ENCODE assay signal across 22 cellular contexts in the genomic region with DNA sequence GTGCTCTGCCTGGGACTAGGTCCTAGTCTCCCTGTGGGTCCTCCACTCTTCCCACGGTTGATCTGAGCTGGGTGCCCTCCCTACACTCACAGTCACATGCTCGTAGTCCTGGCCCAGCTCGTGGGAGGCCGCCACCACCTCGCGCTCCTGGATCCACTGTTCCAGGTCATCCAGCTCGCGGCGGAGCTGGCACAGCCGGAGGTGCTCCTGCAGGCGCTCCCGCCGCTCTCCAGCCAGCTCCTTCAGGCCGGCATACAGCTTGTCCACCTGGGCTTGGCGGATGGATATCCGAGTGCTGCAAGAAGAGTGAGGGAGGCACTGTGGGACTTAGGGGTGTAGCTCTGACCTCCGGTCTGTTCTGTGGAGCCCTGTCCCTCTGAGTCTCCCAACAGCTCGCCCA. TPM values are rescaled to one million over a fixed set of nuclear protein-coding genes. Genes with fewer than 3 reads are reported as not detected.
DNase-seq lines count a peak whose midpoint lies in the region; ATAC-seq, FAIRE-seq and TF ChIP-seq lines count a peak whose summit lies in the region.
"Had no signal": no experiment of that assay in that cellular context is flagged by ENCODE, and none has a peak within 500 bp of the region (broad histone marks: within the 10 kb centered on the region; RNA-seq: fewer than 3 reads in every experiment).

No MANE protein-coding gene starts in this region.

- POLR2A ChIA-PET in RWPE1 (lab: Yijun Ruan, JAX; ENCODE audit: low non-redundant PET), result no interaction called here

- H3K4me1 Mint-ChIP-seq in GM23338, result no peaks in the 10 kb centered on the region; the same call in 1 of the 3 replicates

- H3K9me3 Mint-ChIP-seq in GM23338, result no peaks in the 10 kb centered on the region
- H3K9me3 Mint-ChIP-seq: CD4-positive, CD25-positive, alpha-beta regulatory T cell; CD8-positive, alpha-beta memory T cell had no signal

- no peaks in the 10 kb centered on the region for H4K20me1 ChIP-seq in osteoblast (ENCODE audit: insufficient read depth, low read length)
- no peaks in the 10 kb centered on the region for H4K20me1 ChIP-seq in GM23338 (replicated peaks; ENCODE audit: insufficient read depth)

- peaks cover 46% of the 10 kb centered on the region for H3K36me3 Mint-ChIP-seq in GM23338 (ENCODE audit: low read depth)
- H3K36me3 Mint-ChIP-seq: CD4-positive, CD25-positive, alpha-beta regulatory T cell; CD8-positive, alpha-beta memory T cell had no signal

- no peak for ATAC-seq in HG03571 (IDR thresholded peaks at IDR 0.05; ENCODE audit: unreplicated experiment)
- no peak for ATAC-seq in GM23338
- ATAC-seq in left colon, result no peak

- H3K4me3 ChIP-seq in kidney (ENCODE audit: low read length in 2 of 2) (no peak overlapping the region), osteoblast (ENCODE audit: insufficient read depth, low read length) (no peak overlapping the region), GM23338 (no peak overlapping the region)

- H3K9me3 ChIP-seq in kidney (ENCODE audit: control insufficient read depth in 1 of 2, low read length in 2 of 2) (no peaks in the 10 kb centered on the region), osteoblast (ENCODE audit: low read depth, low read length) (no peaks in the 10 kb centered on the region)
- H3K9me3 ChIP-seq: BE2C had no signal

- H3K27ac ChIP-seq in RWPE1 (peak overlapping the region; percentile 88), kidney (ENCODE audit: low read depth in 2 of 2, low read length in 2 of 2) (no peak overlapping the region), osteoblast (ENCODE audit: low read depth, low read length) (no peak overlapping the region), GM23338 (ENCODE audit: low read depth) (no peak overlapping the region)
- H3K27ac ChIP-seq: HL-60 had no signal

- no peak for TF ChIP-seq POLR2A in erythroblast (IDR thresholded peaks at IDR 0.05; ENCODE audit: low read length)

- no peak for FAIRE-seq in kidney (lab: Jason Lieb, UNC)
- FAIRE-seq: A204.1, G401.6, GM12891, GM19239 had no signal

- H3K4me3 Mint-ChIP-seq in GM23338, result no peak overlapping the region
- H3K4me3 Mint-ChIP-seq: CD4-positive, CD25-positive, alpha-beta regulatory T cell; CD8-positive, alpha-beta memory T cell had no signal

- H3K9ac ChIP-seq in kidney (ENCODE audit: low read length in 2 of 2), result no peak overlapping the region

- TF ChIP-seq CTCF in RWPE1 (conservative IDR thresholded peaks at IDR 0.05; ENCODE audit: low read depth), result no peak
- TF ChIP-seq CTCF in kidney (IDR thresholded peaks at IDR 0.05; ENCODE audit: borderline replicate concordance, extremely low read depth, insufficient read depth), result no peak
- no peak for TF ChIP-seq CTCF in osteoblast (IDR thresholded peaks at IDR 0.05; ENCODE audit: extremely low read depth, low read depth, low read length)
- TF ChIP-seq CTCF in GM23338 (conservative IDR thresholded peaks at IDR 0.05; ENCODE audit: low read depth in 2 of 2), result no peak

- H3K4me2 ChIP-seq in osteoblast (ENCODE audit: insufficient read depth, low read length) (no peak overlapping the region), GM23338 (no peak overlapping the region)

- H3K27ac Mint-ChIP-seq in GM23338, result no peak overlapping the region
- H3K27ac Mint-ChIP-seq: CD8-positive, alpha-beta memory T cell had no signal

- no peaks in the 10 kb centered on the region for H3K9me2 ChIP-seq in GM23338 (ENCODE audit: insufficient read depth)

- H3K36me3 ChIP-seq in kidney (ENCODE audit: control insufficient read depth in 1 of 2, insufficient read depth in 2 of 2, low read length in 2 of 2) (peaks cover 4 to 10% of the 10 kb centered on the region in 2 donors), osteoblast (ENCODE audit: insufficient read depth, low read length) (no peaks in the 10 kb centered on the region), GM23338 (ENCODE audit: insufficient read depth) (no peaks in the 10 kb centered on the region)

- CTCF ChIA-PET in RWPE1 (lab: Yijun Ruan, JAX), result interaction anchor here (0.6 to 1.7 kb wide), 4 partner anchors 103 to 301 kb away, joined by 4 to 9 read pairs (median 4); a partner anchor contains a TSS

- H3K27me3 Mint-ChIP-seq in GM23338 (ENCODE audit: insufficient read depth, low read depth, poor library complexity), result peaks cover 11% of the 10 kb centered on the region

- H3K79me2 ChIP-seq in osteoblast (ENCODE audit: insufficient read depth, low read length) (no peaks in the 10 kb centered on the region), GM23338 (replicated peaks; ENCODE audit: insufficient read depth) (no peaks in the 10 kb centered on the region)

- H3K27me3 ChIP-seq in osteoblast (ENCODE audit: insufficient read depth, low read length) (peaks cover 5% of the 10 kb centered on the region), GM23338 (ENCODE audit: insufficient read depth) (no peaks in the 10 kb centered on the region)
- H3K27me3 ChIP-seq: BE2C had no signal

- no peaks in the 10 kb centered on the region for H3K4me1 ChIP-seq in kidney (ENCODE audit: control insufficient read depth in 1 of 2, insufficient read depth in 1 of 2, low read depth in 1 of 2, low read length in 2 of 2)
- no peaks in the 10 kb centered on the region for H3K4me1 ChIP-seq in osteoblast (ENCODE audit: insufficient read depth, low read length)
- H3K4me1 ChIP-seq in GM23338 (ENCODE audit: insufficient read depth), result no peaks in the 10 kb centered on the region
- H3K4me1 ChIP-seq: BE2C had no signal

- DNase-seq in RWPE1 (ENCODE audit: low spot score), result no peak
- DNase-seq in kidney, result peak; percentile 65
- peak; percentile 34 for DNase-seq in osteoblast (ENCODE audit: insufficient read length, low spot score, missing footprints)
- DNase-seq in erythroblast (lab: John Stamatoyannopoulos, UW), result no peak
- DNase-seq in GM23338 (ENCODE audit: low spot score), result no peak
- no peak for DNase-seq in left colon
- DNase-seq: ACHN; BE2C; CD4-positive, CD25-positive, alpha-beta regulatory T cell; COR-L47; DMS 273 treated with DMSO at 0.1 percent for 48 hours; DMS53; DND-41; EL; HCEC 1CT had no signal

- H2AFZ ChIP-seq in osteoblast (ENCODE audit: low read length), result no peak overlapping the region
- no peak overlapping the region for H2AFZ ChIP-seq in GM23338

- intact Hi-C loops in kidney (cut with DNase I), result loop anchor here (5.0 kb wide), 1 partner anchor 140 kb away; no protein-coding TSS in a partner anchor
- intact Hi-C loops in left colon (cut with DNase I, micrococcal nuclease), result loop anchor here in 1 of 2 donors (10.0 kb wide), 1 partner anchor 142 kb away; no protein-coding TSS in a partner anchor

- H3F3A ChIP-seq in GM23338 (replicated peaks; ENCODE audit: low read depth), result no peaks in the 10 kb centered on the region

TF ChIP-seq in GM23338, 12 proteins besides CTCF, POLR2A, EP300 and RAD21 (continues in another document):
- TF ChIP-seq EZH2 (IDR thresholded peaks at IDR 0.05; ENCODE audit: low read depth, unreplicated experiment), result no peak
- TF ChIP-seq POLR2AphosphoS5 (IDR thresholded peaks at IDR 0.05; ENCODE audit: low read depth), result no peak
- TF ChIP-seq, protein P1, sequence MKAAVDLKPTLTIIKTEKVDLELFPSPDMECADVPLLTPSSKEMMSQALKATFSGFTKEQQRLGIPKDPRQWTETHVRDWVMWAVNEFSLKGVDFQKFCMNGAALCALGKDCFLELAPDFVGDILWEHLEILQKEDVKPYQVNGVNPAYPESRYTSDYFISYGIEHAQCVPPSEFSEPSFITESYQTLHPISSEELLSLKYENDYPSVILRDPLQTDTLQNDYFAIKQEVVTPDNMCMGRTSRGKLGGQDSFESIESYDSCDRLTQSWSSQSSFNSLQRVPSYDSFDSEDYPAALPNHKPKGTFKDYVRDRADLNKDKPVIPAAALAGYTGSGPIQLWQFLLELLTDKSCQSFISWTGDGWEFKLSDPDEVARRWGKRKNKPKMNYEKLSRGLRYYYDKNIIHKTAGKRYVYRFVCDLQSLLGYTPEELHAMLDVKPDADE (IDR thresholded peaks at IDR 0.05), result no peak
- no peak for TF ChIP-seq ZNF331 (CRISPR knock-in tag; IDR thresholded peaks at IDR 0.05; ENCODE audit: low read depth)
- TF ChIP-seq ZNF114 (CRISPR knock-in tag; IDR thresholded peaks at IDR 0.05), result no peak

RNA-seq across cellular contexts. Expression of a gene that starts 14.8 kb away (rescaled TPM):
- total RNA-seq in kidney, result 18.2 TPM
- polyA plus RNA-seq in kidney (ENCODE audit: insufficient read depth, low read depth, low replicate concordance), result 20.8 TPM
- total RNA-seq in osteoblast, result 19.2 and 21.8 TPM in 2 replicates
- total RNA-seq in GM23338 (2014; rRNA removed; shearing (Covaris generic)), result 22.9 and 31.0 TPM in 2 replicates
- 21.1 and 28.0 TPM in 2 replicates for polyA plus RNA-seq in GM23338 (2016; fragmentation: Nextera tagmentation; extraction: Ambion mirVana)
- 10 to 100 TPM; 14.7 to 17.6 TPM for total RNA-seq in left colon

RNA-seq across cellular contexts. Expression of a gene that starts 36.6 kb away (rescaled TPM):
- total RNA-seq in kidney (64.9 TPM), osteoblast (0.88 and 2.2 TPM in 2 replicates), left colon (1 to 10 TPM; 3.9 to 7.3 TPM)
- polyA plus RNA-seq in kidney (ENCODE audit: insufficient read depth, low read depth, low replicate concordance) (69.8 TPM), GM23338 (2016; fragmentation: Nextera tagmentation; extraction: Ambion mirVana) (6.9 and 7.7 TPM in 2 replicates)
- total RNA-seq in GM23338 (2014; rRNA removed; shearing (Covaris generic)), result 28.9 and 49.1 TPM in 2 replicates
- polyA plus RNA-seq: CD4-positive, CD25-positive, alpha-beta regulatory T cell; CD8-positive, alpha-beta memory T cell had no signal

RNA-seq across cellular contexts. Expression of a gene that starts 53.9 kb away (rescaled TPM):
- total RNA-seq in kidney, result 125 TPM
- 168 TPM for polyA plus RNA-seq in kidney (ENCODE audit: insufficient read depth, low read depth, low replicate concordance)
- 80.4 and 84.0 TPM in 2 replicates for total RNA-seq in osteoblast
- 133 and 147 TPM in 2 replicates for total RNA-seq in GM23338 (2014; rRNA removed; shearing (Covaris generic))
- 122 and 146 TPM in 2 replicates for polyA plus RNA-seq in GM23338 (2016; fragmentation: Nextera tagmentation; extraction: Ambion mirVana)
- total RNA-seq in left colon, result 10 to 100 TPM; 90.7 to 92.9 TPM

Comparison
In these comparisons a context has a peak if more than half of its experiments do, and no peak if none do; other contexts are left out.
1. DNase-seq: peak in kidney (single experiment) and osteoblast (single experiment); none in RWPE1 (single experiment), erythroblast (0 of 2), GM23338 (single experiment) and left colon (0 of 2).